2 cellular contexts compared by ENCODE assay signal in the genomic region with DNA sequence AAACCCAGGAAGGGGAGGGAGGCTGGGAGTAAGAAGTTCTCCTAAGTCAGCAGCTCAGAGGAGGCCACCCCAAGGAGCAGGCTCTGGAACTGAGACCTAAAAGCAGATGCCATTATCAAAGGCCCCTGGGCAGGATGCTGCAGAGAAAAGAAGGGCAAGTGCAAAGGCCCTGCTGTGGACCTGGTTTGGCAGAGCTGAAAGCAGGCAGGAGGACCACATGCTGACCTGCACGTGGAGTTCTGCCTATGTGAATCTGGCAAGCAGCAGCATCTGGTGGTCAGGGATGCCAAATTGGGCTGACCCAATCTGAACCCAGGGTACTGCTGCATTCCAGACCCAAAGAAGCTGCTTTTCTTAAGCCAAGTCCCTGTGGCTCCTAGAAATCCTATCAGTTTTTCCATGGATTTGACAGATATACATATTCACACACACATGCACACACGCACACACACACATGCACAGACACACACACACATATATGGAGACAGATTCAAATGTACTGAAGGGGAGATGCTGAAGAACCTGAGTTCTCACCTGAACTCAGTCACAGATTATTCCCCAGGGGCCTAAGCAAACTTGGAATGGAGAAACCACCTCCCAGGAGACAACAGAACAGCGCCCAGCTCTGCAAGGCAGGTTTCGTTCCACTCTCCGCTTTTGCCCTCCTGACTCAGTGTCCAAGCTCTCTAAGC.
TF ChIP-seq lines count a peak whose summit lies in the region.

No MANE protein-coding gene starts in this region.

TF ChIP-seq in H1, 55 proteins besides CTCF, POLR2A, EP300 and RAD21:
- TF ChIP-seq GABPA (IDR thresholded peaks at IDR 0.05; ENCODE audit: borderline replicate concordance, insufficient read depth, low read length) (no peak), CBX8 (IDR thresholded peaks at IDR 0.05; ENCODE audit: borderline replicate concordance, low read depth, low read length) (no peak), EZH2 (IDR thresholded peaks at IDR 0.05; ENCODE audit: low read depth, low read length, severe bottlenecking) (no peak), SP1 (IDR thresholded peaks at IDR 0.05; ENCODE audit: low read depth, low read length) (no peak), TAF7 (optimal IDR thresholded peaks at IDR 0.05; ENCODE audit: borderline replicate concordance, low read depth, low read length) (no peak), RXRA (IDR thresholded peaks at IDR 0.05; ENCODE audit: insufficient read depth, low read depth, low read length) (no peak), CBX5 (IDR thresholded peaks at IDR 0.05; ENCODE audit: low read depth, low read length) (no peak), ZNF274 (IDR thresholded peaks at IDR 0.05; ENCODE audit: borderline replicate concordance, extremely low read depth, low read length) (no peak), SUZ12 (IDR thresholded peaks at IDR 0.05; ENCODE audit: low read length) (no peak), KDM5A (IDR thresholded peaks at IDR 0.05; ENCODE audit: low read length) (no peak), TAF1 (IDR thresholded peaks at IDR 0.05; ENCODE audit: low read depth, low read length) (no peak), TBP (IDR thresholded peaks at IDR 0.05; ENCODE audit: low read depth, low read length) (no peak)
- TF ChIP-seq, protein P1, sequence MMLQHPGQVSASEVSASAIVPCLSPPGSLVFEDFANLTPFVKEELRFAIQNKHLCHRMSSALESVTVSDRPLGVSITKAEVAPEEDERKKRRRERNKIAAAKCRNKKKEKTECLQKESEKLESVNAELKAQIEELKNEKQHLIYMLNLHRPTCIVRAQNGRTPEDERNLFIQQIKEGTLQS (IDR thresholded peaks at IDR 0.05; ENCODE audit: insufficient read depth, low read depth, low read length), result no peak
- TF ChIP-seq, protein P2, sequence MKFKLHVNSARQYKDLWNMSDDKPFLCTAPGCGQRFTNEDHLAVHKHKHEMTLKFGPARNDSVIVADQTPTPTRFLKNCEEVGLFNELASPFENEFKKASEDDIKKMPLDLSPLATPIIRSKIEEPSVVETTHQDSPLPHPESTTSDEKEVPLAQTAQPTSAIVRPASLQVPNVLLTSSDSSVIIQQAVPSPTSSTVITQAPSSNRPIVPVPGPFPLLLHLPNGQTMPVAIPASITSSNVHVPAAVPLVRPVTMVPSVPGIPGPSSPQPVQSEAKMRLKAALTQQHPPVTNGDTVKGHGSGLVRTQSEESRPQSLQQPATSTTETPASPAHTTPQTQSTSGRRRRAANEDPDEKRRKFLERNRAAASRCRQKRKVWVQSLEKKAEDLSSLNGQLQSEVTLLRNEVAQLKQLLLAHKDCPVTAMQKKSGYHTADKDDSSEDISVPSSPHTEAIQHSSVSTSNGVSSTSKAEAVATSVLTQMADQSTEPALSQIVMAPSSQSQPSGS (IDR thresholded peaks at IDR 0.05; ENCODE audit: low read length), result no peak

TF ChIP-seq in neural cell, 6 proteins besides CTCF, POLR2A, EP300 and RAD21:
- TF ChIP-seq SMC3 (conservative IDR thresholded peaks at IDR 0.05; ENCODE audit: poor library complexity), result no peak
- TF ChIP-seq, protein P3, sequence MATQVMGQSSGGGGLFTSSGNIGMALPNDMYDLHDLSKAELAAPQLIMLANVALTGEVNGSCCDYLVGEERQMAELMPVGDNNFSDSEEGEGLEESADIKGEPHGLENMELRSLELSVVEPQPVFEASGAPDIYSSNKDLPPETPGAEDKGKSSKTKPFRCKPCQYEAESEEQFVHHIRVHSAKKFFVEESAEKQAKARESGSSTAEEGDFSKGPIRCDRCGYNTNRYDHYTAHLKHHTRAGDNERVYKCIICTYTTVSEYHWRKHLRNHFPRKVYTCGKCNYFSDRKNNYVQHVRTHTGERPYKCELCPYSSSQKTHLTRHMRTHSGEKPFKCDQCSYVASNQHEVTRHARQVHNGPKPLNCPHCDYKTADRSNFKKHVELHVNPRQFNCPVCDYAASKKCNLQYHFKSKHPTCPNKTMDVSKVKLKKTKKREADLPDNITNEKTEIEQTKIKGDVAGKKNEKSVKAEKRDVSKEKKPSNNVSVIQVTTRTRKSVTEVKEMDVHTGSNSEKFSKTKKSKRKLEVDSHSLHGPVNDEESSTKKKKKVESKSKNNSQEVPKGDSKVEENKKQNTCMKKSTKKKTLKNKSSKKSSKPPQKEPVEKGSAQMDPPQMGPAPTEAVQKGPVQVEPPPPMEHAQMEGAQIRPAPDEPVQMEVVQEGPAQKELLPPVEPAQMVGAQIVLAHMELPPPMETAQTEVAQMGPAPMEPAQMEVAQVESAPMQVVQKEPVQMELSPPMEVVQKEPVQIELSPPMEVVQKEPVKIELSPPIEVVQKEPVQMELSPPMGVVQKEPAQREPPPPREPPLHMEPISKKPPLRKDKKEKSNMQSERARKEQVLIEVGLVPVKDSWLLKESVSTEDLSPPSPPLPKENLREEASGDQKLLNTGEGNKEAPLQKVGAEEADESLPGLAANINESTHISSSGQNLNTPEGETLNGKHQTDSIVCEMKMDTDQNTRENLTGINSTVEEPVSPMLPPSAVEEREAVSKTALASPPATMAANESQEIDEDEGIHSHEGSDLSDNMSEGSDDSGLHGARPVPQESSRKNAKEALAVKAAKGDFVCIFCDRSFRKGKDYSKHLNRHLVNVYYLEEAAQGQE (IDR thresholded peaks at IDR 0.05; ENCODE audit: borderline replicate concordance), result no peak
- TF ChIP-seq MXI1 (conservative IDR thresholded peaks at IDR 0.05; ENCODE audit: poor library complexity, severe bottlenecking), result no peak
- no peak for TF ChIP-seq EZH2 (IDR thresholded peaks at IDR 0.05; ENCODE audit: borderline replicate concordance, insufficient read depth, low read length, poor library complexity, severe bottlenecking)
- no peak for TF ChIP-seq POLR2AphosphoS5 (IDR thresholded peaks at IDR 0.05)
- TF ChIP-seq TAF1 (IDR thresholded peaks at IDR 0.05; ENCODE audit: low read depth), result no peak
